Comparison of ENCODE assay signal across 28 cellular contexts in the genomic region with DNA sequence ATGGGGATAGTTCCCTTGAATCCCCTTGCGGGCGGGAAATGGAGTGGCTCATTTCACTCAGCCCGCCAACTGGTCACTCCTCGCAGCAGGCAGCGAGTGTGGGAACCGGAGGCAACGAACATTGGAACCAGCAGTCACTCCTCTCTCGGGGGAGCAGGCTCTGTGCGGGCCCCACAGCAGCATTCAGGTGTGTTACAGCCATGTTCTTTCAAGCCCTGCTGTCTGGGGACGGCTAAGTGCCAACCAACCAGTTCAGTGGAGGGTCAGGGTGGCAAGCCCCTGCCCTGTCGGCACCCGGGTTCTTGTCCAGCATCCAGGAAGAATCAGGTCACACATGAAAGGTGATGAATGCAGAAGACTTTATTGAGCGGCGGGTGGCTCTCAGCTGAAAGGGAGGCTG.
"Had no signal": no experiment of that assay in that cellular context is flagged by ENCODE, and none has a peak within 500 bp of the region (broad histone marks: within the 10 kb centered on the region; RNA-seq: fewer than 3 reads in every experiment).

No MANE protein-coding gene starts in this region.

- H3K4me2 ChIP-seq: neural progenitor cell had no signal

- ATAC-seq: left cardiac atrium; left lobe of liver; left ventricle myocardium superior; lower lobe of right lung; naive thymus-derived CD8-positive, alpha-beta T cell; right cardiac atrium; sciatic nerve; stimulated activated naive B cell treated with anti-CD40 and anti-IgM and Interleukin-4, amounts not matched to agents 10 μg/mL and 1 μg/mL and 100 μg/mL, for 72 hours; stimulated activated naive CD8-positive, alpha-beta T cell treated with anti-CD3 and anti-CD28 coated beads, Interleukin-15, Interleukin-2, amounts not matched to agents 100 U/mL and 50 U/mL, for 24 hours had no signal

- H3K27ac ChIP-seq: lower lobe of right lung, neural progenitor cell, ovary, prostate gland, skin epidermis, stomach, thoracic aorta, tibial artery, uterus had no signal

- H3K36me3 ChIP-seq: lower lobe of right lung, neural progenitor cell, ovary, prostate gland, stomach, thoracic aorta, tibial artery, uterus had no signal

- H3K4me3 Mint-ChIP-seq: naive thymus-derived CD8-positive, alpha-beta T cell; nephron progenitor cell; neural progenitor cell; stimulated activated naive B cell treated with anti-CD40 and anti-IgM and Interleukin-4, amounts not matched to agents 10 μg/mL and 1 μg/mL and 100 μg/mL, for 72 hours had no signal

- H3K27ac Mint-ChIP-seq: naive thymus-derived CD8-positive, alpha-beta T cell; neural progenitor cell; stimulated activated naive B cell treated with anti-CD40 and anti-IgM and Interleukin-4, amounts not matched to agents 10 μg/mL and 1 μg/mL and 100 μg/mL, for 72 hours had no signal

- H3K27me3 ChIP-seq: neural progenitor cell, ovary, stomach, tibial artery, uterus had no signal

- H3K4me1 ChIP-seq: lower lobe of right lung, neural progenitor cell, prostate gland, stomach, tibial artery, uterus had no signal

- H3K9me3 ChIP-seq: lower lobe of right lung, ovary, prostate gland, stomach, thoracic aorta, uterus had no signal

- H3K4me3 ChIP-seq: lower lobe of right lung, neural progenitor cell, ovary, prostate gland, skin epidermis, stomach, thoracic aorta, tibial artery, uterus had no signal

- H3K27me3 Mint-ChIP-seq: naive thymus-derived CD8-positive, alpha-beta T cell; stimulated activated naive B cell treated with anti-CD40 and anti-IgM and Interleukin-4, amounts not matched to agents 10 μg/mL and 1 μg/mL and 100 μg/mL, for 72 hours had no signal

- H3K4me1 Mint-ChIP-seq: naive thymus-derived CD8-positive, alpha-beta T cell; stimulated activated naive B cell treated with anti-CD40 and anti-IgM and Interleukin-4, amounts not matched to agents 10 μg/mL and 1 μg/mL and 100 μg/mL, for 72 hours had no signal

- H3K36me3 Mint-ChIP-seq: naive thymus-derived CD8-positive, alpha-beta T cell; neural progenitor cell; stimulated activated naive B cell treated with anti-CD40 and anti-IgM and Interleukin-4, amounts not matched to agents 10 μg/mL and 1 μg/mL and 100 μg/mL, for 72 hours had no signal

- H3K9me3 Mint-ChIP-seq: neural progenitor cell had no signal

- DNase-seq: hippocampal formation; kidney glomerular epithelial cell; left cardiac atrium; left ventricle myocardium superior; lower lobe of right lung; mammary epithelial cell; mesenchymal stem cell; naive thymus-derived CD8-positive, alpha-beta T cell; nephron progenitor cell; ovary; retina; right cardiac atrium; stimulated activated CD4-positive, alpha-beta T cell treated with anti-CD3 and anti-CD28 coated beads, Interleukin-12 subunit alpha, Interleukin-12 subunit beta, amount 100 ng/mL, for 4 hours; stimulated activated CD4-positive, alpha-beta T cell treated with anti-CD3 and anti-CD28 coated beads, Interleukin-15, amount 100 ng/mL, for 24 hours; stimulated activated CD4-positive, alpha-beta T cell treated with anti-CD3 and anti-CD28 coated beads, Interleukin-2, amount 100 ng/mL, for 24 hours; stimulated activated CD4-positive, alpha-beta T cell treated with anti-CD3 and anti-CD28 coated beads, Interleukin-4, amount 100 ng/mL, for 1 hour; stimulated activated naive B cell treated with anti-CD40 and anti-IgM and Interleukin-4, amounts not matched to agents 10 μg/mL and 1 μg/mL and 100 μg/mL, for 72 hours; stimulated activated naive CD8-positive, alpha-beta T cell treated with anti-CD3 and anti-CD28 coated beads, Interleukin-15, Interleukin-2, amounts not matched to agents 100 U/mL and 50 U/mL, for 24 hours; stomach; tibial artery; trophoblast cell; uterus had no signal

- H2AFZ ChIP-seq: neural progenitor cell had no signal

- H3K9ac ChIP-seq: neural progenitor cell had no signal
